ENCODE assay signal across 8 cellular contexts in genomic region chr10:32446701-32447406, GRCh38.
DNase-seq lines count a peak whose midpoint lies in the region; ATAC-seq lines count a peak whose summit lies in the region.

No MANE protein-coding gene starts in this region.

- H3K4me1 ChIP-seq in ACC112 (ENCODE audit: control insufficient read depth, insufficient read depth, low read length, unreplicated experiment): no peaks in the 10 kb centered on the region

- H3K4me1 Mint-ChIP-seq in central memory CD8-positive, alpha-beta T cell: peaks cover 8% of the 10 kb centered on the region

- H3K27ac Mint-ChIP-seq in central memory CD8-positive, alpha-beta T cell (ENCODE audit: low read depth): peak overlapping the region; percentile 96

- H3K27me3 ChIP-seq in ACC112 (ENCODE audit: insufficient read depth, low read length) (no peaks in the 10 kb centered on the region), layer of hippocampus (ENCODE audit: control insufficient read depth, insufficient read depth, low read length) (no peaks in the 10 kb centered on the region)

- H2AFZ ChIP-seq in ACC112 (ENCODE audit: low read length, unreplicated experiment): peak overlapping the region; percentile 100

- peak overlapping the region; percentile 86 for H3K4me3 Mint-ChIP-seq in central memory CD8-positive, alpha-beta T cell

- DNase-seq in NCI-H748 (lab: John Stamatoyannopoulos, UW; ENCODE audit: unreplicated experiment) (peak; percentile 39), stromal cell of bone marrow (ENCODE audit: low read depth) (peak; percentile 31)
- no peak for DNase-seq in central memory CD8-positive, alpha-beta T cell (ENCODE audit: low spot score in 2 of 2)
- DNase-seq in activated CD4-positive, CD25-positive, alpha-beta regulatory T cell treated with anti-CD3 and anti-CD28 coated beads, Interleukin-2, amount 50 U/mL, for 72 hours: no peak

- H3K9me3 Mint-ChIP-seq in central memory CD8-positive, alpha-beta T cell: no peaks in the 10 kb centered on the region

- H3K27me3 Mint-ChIP-seq in central memory CD8-positive, alpha-beta T cell: no peaks in the 10 kb centered on the region

- H3K36me3 Mint-ChIP-seq in central memory CD8-positive, alpha-beta T cell (ENCODE audit: insufficient read depth): peaks cover 14% of the 10 kb centered on the region

- peaks cover 19% of the 10 kb centered on the region for H3K79me2 ChIP-seq in ACC112 (ENCODE audit: control insufficient read depth, insufficient read depth, low read length, unreplicated experiment)

- no peak for ATAC-seq in central memory CD8-positive, alpha-beta T cell (replicated peaks; ENCODE audit: extremely low read depth, poor library complexity, severe bottlenecking)
- ATAC-seq in HG03521 (IDR thresholded peaks at IDR 0.05; ENCODE audit: unreplicated experiment): no peak

- H3K36me3 ChIP-seq in ACC112 (ENCODE audit: insufficient read depth, low read length): no peaks in the 10 kb centered on the region

- H3K27ac ChIP-seq in ACC112 (ENCODE audit: low read depth, low read length) (peak overlapping the region; percentile 88), layer of hippocampus (ENCODE audit: low read depth, low read length) (peak overlapping the region; percentile 94)

- H3K4me3 ChIP-seq in ACC112 (ENCODE audit: low read depth, low read length): peak overlapping the region; percentile 87
- H3K4me3 ChIP-seq in GM08714 (ENCODE audit: low read length): peak overlapping the region; percentile 75

Comparison
In these comparisons a context has a peak if more than half of its experiments do, and no peak if none do; other contexts are left out.
1. DNase-seq: peak in NCI-H748 (single experiment) and stromal cell of bone marrow (single experiment); none in central memory CD8-positive, alpha-beta T cell (0 of 2) and activated CD4-positive, CD25-positive, alpha-beta regulatory T cell treated with anti-CD3 and anti-CD28 coated beads, Interleukin-2, amount 50 U/mL, for 72 hours (single experiment).